Comparison of ENCODE assay signal across 1 cellular context in genomic region chr5:6632931-6633468, GRCh38.
TF ChIP-seq lines count a peak whose summit lies in the region.

TSS of gene NSUN2 (minus strand) at chr5:6633044. CDS start at chr5:6632979, 65 bp downstream.
TSS of gene SRD5A1 (plus strand) at chr5:6633440. CDS start at chr5:6633577, 137 bp downstream.

TF ChIP-seq in GM12878, 131 proteins besides CTCF, POLR2A, EP300 and RAD21 (continued from another document and continues in another):
- TF ChIP-seq IRF5 (IDR thresholded peaks at IDR 0.05; ENCODE audit: borderline replicate concordance), result peak; percentile 96
- TF ChIP-seq CHD1 (IDR thresholded peaks at IDR 0.05; ENCODE audit: low read depth, low read length), result no peak
- no peak for TF ChIP-seq JUNB (IDR thresholded peaks at IDR 0.05)
- no peak; the same call in 1 of the 2 replicates for TF ChIP-seq GATAD2B (conservative IDR thresholded peaks at IDR 0.05; ENCODE audit: low read depth)
- TF ChIP-seq TCF12 (IDR thresholded peaks at IDR 0.05; ENCODE audit: low read depth, low read length), result no peak
- TF ChIP-seq TBL1XR1 (IDR thresholded peaks at IDR 0.05; ENCODE audit: low read depth, low read length), result no peak
- no peak for TF ChIP-seq NR2F1 (conservative IDR thresholded peaks at IDR 0.05)
- no peak for TF ChIP-seq HDAC2 (IDR thresholded peaks at IDR 0.05)
- no peak; the same call in none of the 2 replicates for TF ChIP-seq NKRF (conservative IDR thresholded peaks at IDR 0.05)
- no peak for TF ChIP-seq WRNIP1 (IDR thresholded peaks at IDR 0.05; ENCODE audit: borderline replicate concordance, low read depth, low read length)
- no peak for TF ChIP-seq HDAC6 (IDR thresholded peaks at IDR 0.05; ENCODE audit: unreplicated experiment)
- no peak for TF ChIP-seq TCF7 (IDR thresholded peaks at IDR 0.05; ENCODE audit: borderline replicate concordance)
- peak; percentile 98 for TF ChIP-seq MYB (IDR thresholded peaks at IDR 0.05; ENCODE audit: borderline replicate concordance, low read depth, low read length)
- TF ChIP-seq FOXM1 (IDR thresholded peaks at IDR 0.05; ENCODE audit: low read depth, low read length), result no peak
- no peak for TF ChIP-seq KAT2A (conservative IDR thresholded peaks at IDR 0.05; ENCODE audit: control insufficient read depth, low read depth, low read length)
- peak; percentile 30; the same call in 1 of the 2 replicates for TF ChIP-seq PAX5 (IDR thresholded peaks at IDR 0.05; ENCODE audit: borderline replicate concordance, low read depth, low read length)
- no peak for TF ChIP-seq ZBED1 (IDR thresholded peaks at IDR 0.05; ENCODE audit: borderline replicate concordance)
- no peak for TF ChIP-seq PKNOX1 (IDR thresholded peaks at IDR 0.05)
- no peak for TF ChIP-seq NR2C1 (IDR thresholded peaks at IDR 0.05)
- peak in 1 of 2 experiments; percentile 52; a peak in 1 of 4 replicates for TF ChIP-seq SRF (IDR thresholded peaks at IDR 0.05; ENCODE audit: low read depth in 2 of 2, low read length in 2 of 2)
- TF ChIP-seq SUZ12 (IDR thresholded peaks at IDR 0.05; ENCODE audit: unreplicated experiment), result no peak
- TF ChIP-seq YY1 (IDR thresholded peaks at IDR 0.05; ENCODE audit: low read depth, low read length), result 0 out of 2 replicates have a peak, but pooled peaks have one; percentile 37
- peak; percentile 81 for TF ChIP-seq CBFB (IDR thresholded peaks at IDR 0.05; ENCODE audit: low read depth)
- TF ChIP-seq ZNF274 (IDR thresholded peaks at IDR 0.05; ENCODE audit: insufficient read depth, insufficient read length), result no peak
- peak; percentile 94 for TF ChIP-seq RAD51 (IDR thresholded peaks at IDR 0.05)
- TF ChIP-seq E2F8 (IDR thresholded peaks at IDR 0.05; ENCODE audit: low read depth, partially characterized antibody), result no peak
- no peak for TF ChIP-seq NFYA (IDR thresholded peaks at IDR 0.05; ENCODE audit: borderline replicate concordance, low read depth, low read length)
- no peak for TF ChIP-seq MTA3 (IDR thresholded peaks at IDR 0.05; ENCODE audit: borderline replicate concordance, low read length)
- TF ChIP-seq RFX5 (IDR thresholded peaks at IDR 0.05; ENCODE audit: low read depth, low read length), result no peak
- TF ChIP-seq STAT3 (IDR thresholded peaks at IDR 0.05; ENCODE audit: low read depth, low read length), result no peak
- no peak for TF ChIP-seq HDGF (IDR thresholded peaks at IDR 0.05)
- no peak for TF ChIP-seq RCOR1 (conservative IDR thresholded peaks at IDR 0.05; ENCODE audit: low read depth, low read length)
- peak; percentile 89 for TF ChIP-seq ELK1 (IDR thresholded peaks at IDR 0.05; ENCODE audit: low read depth, low read length)
- TF ChIP-seq BHLHE40 (IDR thresholded peaks at IDR 0.05; ENCODE audit: borderline replicate concordance in 1 of 2, low read depth in 2 of 2, low read length in 1 of 2), result peak in 1 of 2 experiments; percentile 68; a peak in 2 of 4 replicates
- TF ChIP-seq BCLAF1 (IDR thresholded peaks at IDR 0.05), result no peak
- TF ChIP-seq KDM1A (IDR thresholded peaks at IDR 0.05; ENCODE audit: borderline replicate concordance), result no peak
- TF ChIP-seq CBX5 (IDR thresholded peaks at IDR 0.05; ENCODE audit: low read depth), result no peak
- peak; percentile 26 for TF ChIP-seq RUNX3 (IDR thresholded peaks at IDR 0.05; ENCODE audit: low read length)
- no peak for TF ChIP-seq E2F4 (IDR thresholded peaks at IDR 0.05; ENCODE audit: low read depth, low read length)
- TF ChIP-seq NR2C2 (IDR thresholded peaks at IDR 0.05; ENCODE audit: borderline replicate concordance, control insufficient read depth, insufficient read length, low read depth), result no peak
- no peak for TF ChIP-seq PRDM15 (CRISPR knock-in tag; IDR thresholded peaks at IDR 0.05)
- 0 out of 2 replicates have a peak, but pooled peaks have one; percentile 74 for TF ChIP-seq ZNF592 (IDR thresholded peaks at IDR 0.05)
